22 cellular contexts compared by ENCODE assay signal in genomic region chr1:96206451-96206850, GRCh38.
A peak's percentile ranks its signal among the peaks of the same experiment; 100 is the strongest.
DNase-seq lines count a peak whose midpoint lies in the region; ATAC-seq and TF ChIP-seq lines count a peak whose summit lies in the region.
"Had no signal": no experiment of that assay in that cellular context is flagged by ENCODE, and none has a peak within 500 bp of the region (broad histone marks: within the 10 kb centered on the region; RNA-seq: fewer than 3 reads in every experiment).

No MANE protein-coding gene starts in this region.

- ATAC-seq in WTC11, result peak; percentile 68
- no peak for ATAC-seq in body of pancreas

- no peaks in the 10 kb centered on the region for H3K4me1 Mint-ChIP-seq in WTC11

- no peaks in the 10 kb centered on the region; the same call in 1 of the 2 replicates for H3K36me3 Mint-ChIP-seq in WTC11

- H3K27me3 Mint-ChIP-seq in WTC11 (ENCODE audit: low read depth), result peaks cover 20% of the 10 kb centered on the region
- H3K27me3 Mint-ChIP-seq: CD4-positive, alpha-beta T cell had no signal

- no peak overlapping the region for H3K4me3 Mint-ChIP-seq in WTC11
- H3K4me3 Mint-ChIP-seq: CD4-positive, alpha-beta T cell had no signal

- no peak overlapping the region for H3K27ac Mint-ChIP-seq in WTC11
- H3K27ac Mint-ChIP-seq: CD4-positive, alpha-beta T cell had no signal

- H3K4me3 ChIP-seq in body of pancreas, result no peak overlapping the region
- H3K4me3 ChIP-seq: BLaER1, PC-9, SK-N-MC had no signal

- TF ChIP-seq POLR2A in body of pancreas (IDR thresholded peaks at IDR 0.05), result no peak

- 45 to 75% methylated on average over 2 of the region's 2 CpGs for WGBS in body of pancreas, 2 donors

- DNase-seq in ELF-1 (ENCODE audit: low read depth, low spot score), result peak; percentile 49
- DNase-seq in WTC11 (ENCODE audit: low spot score), result no peak
- peak; percentile 19 for DNase-seq in inferior parietal cortex (ENCODE audit: extremely low spot score)
- peak; percentile 29 for DNase-seq in putamen (ENCODE audit: low spot score)
- no peak for DNase-seq in body of pancreas
- no peak for DNase-seq in NCI-H1436 treated with DMSO at 0.1 percent for 48 hours (lab: John Stamatoyannopoulos, UW)
- no peak for DNase-seq in RPMI8226
- DNase-seq: CD4-positive, alpha-beta T cell; DMS153; IMR-90; NCI-H1105 treated with DMSO at 0.1 percent for 48 hours; NCI-H187; NCI-H2107; NCI-H226; NCI-H510A treated with DMSO at 0.1 percent for 48 hours; PC-9; SHP77 treated with DMSO at 0.1 percent for 48 hours; SW 1271 had no signal

- no peaks in the 10 kb centered on the region for H3K9me3 ChIP-seq in body of pancreas
- H3K9me3 ChIP-seq: BLaER1 had no signal

- H3K36me3 ChIP-seq in body of pancreas (replicated peaks in 1 of 2; ENCODE audit: insufficient read depth in 1 of 2, low read depth in 2 of 2), result no peaks in the 10 kb centered on the region
- H3K36me3 ChIP-seq: BLaER1 had no signal

- CTCF ChIA-PET in WTC11 (lab: Charles Lee), result no interaction called here

- no peak for TF ChIP-seq CTCF in WTC11 (IDR thresholded peaks at IDR 0.05)
- no peak for TF ChIP-seq CTCF in body of pancreas (IDR thresholded peaks at IDR 0.05)

- H3K27ac ChIP-seq in body of pancreas, result no peak overlapping the region
- H3K27ac ChIP-seq: BLaER1, KMS-11, PC-9, RWPE1, SK-N-MC had no signal

- POLR2A ChIA-PET in WTC11 (lab: Charles Lee), result no interaction called here

- H3K4me1 ChIP-seq in body of pancreas, result no peaks in the 10 kb centered on the region
- H3K4me1 ChIP-seq: BLaER1 had no signal

- intact Hi-C loops in body of pancreas (cut with DNase I), result no loop called here

- H3K9me3 Mint-ChIP-seq in WTC11, result peaks cover 3% of the 10 kb centered on the region

- H3K27me3 ChIP-seq in body of pancreas, result no peaks in the 10 kb centered on the region
- H3K27me3 ChIP-seq: BLaER1 had no signal

TF ChIP-seq in WTC11, 78 proteins besides CTCF, POLR2A, EP300 and RAD21:
- TF ChIP-seq STAT6 (CRISPR knock-in tag; conservative IDR thresholded peaks at IDR 0.05; ENCODE audit: low read depth) (no peak), MAX (CRISPR knock-in tag; IDR thresholded peaks at IDR 0.05) (no peak), ZNF263 (CRISPR knock-in tag; IDR thresholded peaks at IDR 0.05; ENCODE audit: low read depth) (no peak), ZBTB21 (CRISPR knock-in tag; IDR thresholded peaks at IDR 0.05; ENCODE audit: borderline replicate concordance) (no peak), PREB (CRISPR knock-in tag; IDR thresholded peaks at IDR 0.05; ENCODE audit: borderline replicate concordance) (no peak), ELF4 (CRISPR knock-in tag; IDR thresholded peaks at IDR 0.05; ENCODE audit: low read depth) (no peak), NFE2L1 (CRISPR knock-in tag; IDR thresholded peaks at IDR 0.05) (no peak), SOX15 (CRISPR knock-in tag; IDR thresholded peaks at IDR 0.05) (no peak), GRHL2 (CRISPR knock-in tag; IDR thresholded peaks at IDR 0.05; ENCODE audit: insufficient replicate concordance, severe bottlenecking) (no peak), IRF2 (CRISPR knock-in tag; IDR thresholded peaks at IDR 0.05; ENCODE audit: borderline replicate concordance, low read depth) (no peak), CREB1 (CRISPR knock-in tag; IDR thresholded peaks at IDR 0.05) (no peak), RORB (CRISPR knock-in tag; IDR thresholded peaks at IDR 0.05) (no peak), MYBL2 (CRISPR knock-in tag; IDR thresholded peaks at IDR 0.05) (no peak), OVOL2 (CRISPR knock-in tag; IDR thresholded peaks at IDR 0.05; ENCODE audit: borderline replicate concordance) (no peak), TEAD4 (CRISPR knock-in tag; IDR thresholded peaks at IDR 0.05) (no peak), ZSCAN18 (CRISPR knock-in tag; IDR thresholded peaks at IDR 0.05) (no peak), ZNF425 (CRISPR knock-in tag; conservative IDR thresholded peaks at IDR 0.05) (no peak)

Comparison
In these comparisons a context has a peak if more than half of its experiments do, and no peak if none do; other contexts are left out.
1. DNase-seq: peak in ELF-1 (single experiment), inferior parietal cortex (single experiment) and putamen (single experiment); none in WTC11 (single experiment), body of pancreas (0 of 4), NCI-H1436 treated with DMSO at 0.1 percent for 48 hours (single experiment) and RPMI8226 (single experiment).